In the genomic region with DNA sequence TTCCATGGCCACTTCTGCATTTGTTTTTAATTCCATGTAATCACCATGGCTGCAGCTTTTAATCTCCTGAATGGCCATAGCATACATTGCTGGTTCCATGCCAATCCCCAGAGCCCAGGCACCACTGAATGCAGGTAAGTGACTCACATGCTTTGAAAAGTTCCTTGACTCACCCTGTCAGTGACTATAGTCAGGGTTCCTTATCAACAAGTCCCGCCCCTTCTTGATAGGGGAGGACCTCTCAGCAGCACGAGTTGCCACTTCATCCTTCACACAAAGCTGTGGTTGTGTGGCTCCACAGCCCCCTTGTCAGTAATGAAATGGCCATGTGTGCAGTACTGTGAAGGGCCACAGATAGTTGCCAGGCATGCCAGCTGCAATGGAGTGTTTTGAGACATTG, we compare ENCODE assay signal across 9 cellular contexts.
DNase-seq lines count a peak whose midpoint lies in the region; ATAC-seq and TF ChIP-seq lines count a peak whose summit lies in the region.
"Had no signal": no experiment of that assay in that cellular context is flagged by ENCODE, and none has a peak within 500 bp of the region (broad histone marks: within the 10 kb centered on the region; RNA-seq: fewer than 3 reads in every experiment).

No MANE protein-coding gene starts in this region.

- no peaks in the 10 kb centered on the region for H3K9me3 Mint-ChIP-seq in Calu3 (ENCODE audit: low read depth, unreplicated experiment)
- H3K9me3 Mint-ChIP-seq in chondrocyte (ENCODE audit: low read depth), result peaks cover 5% of the 10 kb centered on the region

- TF ChIP-seq POLR2A in NB4 (IDR thresholded peaks at IDR 0.05; ENCODE audit: extremely low read depth, insufficient read length), result no peak

- H3K4me1 Mint-ChIP-seq in Calu3 (ENCODE audit: low read depth, unreplicated experiment) (peaks cover 34% of the 10 kb centered on the region), chondrocyte (ENCODE audit: low read depth) (peaks cover 30% of the 10 kb centered on the region)

- H3K36me3 Mint-ChIP-seq in Calu3 (ENCODE audit: insufficient read depth, unreplicated experiment) (no peaks in the 10 kb centered on the region), chondrocyte (ENCODE audit: low read depth) (no peaks in the 10 kb centered on the region)

- intact Hi-C loops in Calu3 (cut with micrococcal nuclease; ENCODE audit: unreplicated experiment), result no loop called here

- H3K4me3 Mint-ChIP-seq in Calu3 (ENCODE audit: low read depth, unreplicated experiment), result peak overlapping the region; percentile 43
- no peak overlapping the region for H3K4me3 Mint-ChIP-seq in chondrocyte (ENCODE audit: unreplicated experiment)

- no peaks in the 10 kb centered on the region for H3K27me3 Mint-ChIP-seq in Calu3 (ENCODE audit: unreplicated experiment)
- H3K27me3 Mint-ChIP-seq in chondrocyte (ENCODE audit: low read depth), result no peaks in the 10 kb centered on the region

- H3K27ac Mint-ChIP-seq in Calu3 (ENCODE audit: unreplicated experiment), result peak overlapping the region; percentile 95
- H3K27ac Mint-ChIP-seq in chondrocyte (ENCODE audit: unreplicated experiment), result peak overlapping the region; percentile 5

- H3K4me3 ChIP-seq in NB4 (ENCODE audit: low read depth, low read length), result no peak overlapping the region
- H3K4me3 ChIP-seq: SK-N-MC had no signal

- no peak for TF ChIP-seq CTCF in Calu3 (IDR thresholded peaks at IDR 0.05; ENCODE audit: unreplicated experiment)
- TF ChIP-seq CTCF in NB4 (IDR thresholded peaks at IDR 0.05; ENCODE audit: low read depth, low read length), result no peak
- TF ChIP-seq CTCF in chondrocyte (IDR thresholded peaks at IDR 0.05), result no peak
- no peak for TF ChIP-seq CTCF in omental fat pad (IDR thresholded peaks at IDR 0.05)

- in situ Hi-C loops in G401 (cut with HindIII; ENCODE audit: low sequenced_read_pairs), result no loop called here

- DNase-seq in Calu3 (peak; percentile 79), NB4 (ENCODE audit: low read depth) (peak; percentile 11), chondrocyte (ENCODE audit: low spot score) (no peak), mucosa of gallbladder (ENCODE audit: low spot score) (peak; percentile 86), omental fat pad (ENCODE audit: low spot score) (no peak), G401 (ENCODE audit: low spot score) (no peak), SIG-M5 (lab: John Stamatoyannopoulos, UW) (no peak)

- ATAC-seq in omental fat pad (ENCODE audit: low FRiP score), result no peak
- ATAC-seq in GM18868 (IDR thresholded peaks at IDR 0.05; ENCODE audit: unreplicated experiment), result no peak

- CTCF ChIA-PET in Calu3 (lab: Charles Lee), result interaction anchor here (0.6 kb wide), 1 partner anchor 16 kb away, joined by 3 read pairs; no protein-coding TSS in a partner anchor

- BruUV-seq in Calu3 (replicated peaks; lab: Mats Ljungman, UMichigan), result no TSS peak

Comparison
In these comparisons a context has a peak if more than half of its experiments do, and no peak if none do; other contexts are left out.
1. DNase-seq: peak in Calu3 (single experiment), NB4 (single experiment) and mucosa of gallbladder (single experiment); none in chondrocyte (single experiment), omental fat pad (single experiment), G401 (single experiment) and SIG-M5 (single experiment).